10 cellular contexts compared by ENCODE assay signal in genomic region chr3:110815008-110815583, GRCh38.
A peak's percentile ranks its signal among the peaks of the same experiment; 100 is the strongest.
DNase-seq lines count a peak whose midpoint lies in the region; ATAC-seq and TF ChIP-seq lines count a peak whose summit lies in the region.
"Had no signal": no experiment of that assay in that cellular context is flagged by ENCODE, and none has a peak within 500 bp of the region (broad histone marks: within the 10 kb centered on the region; RNA-seq: fewer than 3 reads in every experiment).

No MANE protein-coding gene starts in this region.

- TF ChIP-seq CTCF in cardiac muscle cell (IDR thresholded peaks at IDR 0.05; ENCODE audit: low read depth, low read length) (no peak), fibroblast of the aortic adventitia (IDR thresholded peaks at IDR 0.05; ENCODE audit: insufficient read depth, low read length) (no peak), A673 (conservative IDR thresholded peaks at IDR 0.05; ENCODE audit: low read depth, low read length) (no peak)

- intact Hi-C loops in left ventricle myocardium superior (cut with micrococcal nuclease) (no loop called here), A673 (cut with micrococcal nuclease; ENCODE audit: unreplicated experiment) (no loop called here), left cardiac atrium (cut with DNase I) (no loop called here)

- H3K27ac ChIP-seq in cardiac muscle cell (peak overlapping the region; percentile 49), A673 (ENCODE audit: low read depth, low read length, poor library complexity, severe bottlenecking) (no peak overlapping the region)

- BruUV-seq in A673 (replicated peaks; lab: Mats Ljungman, UMichigan): no TSS peak

- POLR2A ChIA-PET in A673 (lab: Charles Lee; ENCODE audit: low non-redundant PET): no interaction called here

- H3K9me3 ChIP-seq in cardiac muscle cell (ENCODE audit: low read depth) (no peaks in the 10 kb centered on the region), A673 (ENCODE audit: low read depth, low read length, poor library complexity, severe bottlenecking) (no peaks in the 10 kb centered on the region)
- H3K9me3 ChIP-seq: HAP-1 had no signal

- H3K36me3 ChIP-seq in cardiac muscle cell (no peaks in the 10 kb centered on the region), A673 (ENCODE audit: insufficient read depth, low read length, poor library complexity, severe bottlenecking) (no peaks in the 10 kb centered on the region)
- H3K36me3 ChIP-seq: HAP-1 had no signal

- CTCF ChIA-PET in A673 (lab: Charles Lee): no interaction called here

- DNase-seq in cardiac muscle cell (ENCODE audit: low read depth in 1 of 2, low spot score in 1 of 2): peak in 1 of 2 donors; percentile 85
- no peak for DNase-seq in left ventricle myocardium superior
- DNase-seq in SW 1271 (lab: John Stamatoyannopoulos, UW): peak; percentile 66 to 89
- peak; percentile 78 for DNase-seq in fibroblast of the aortic adventitia (ENCODE audit: low read depth)
- no peak for DNase-seq in A673 (ENCODE audit: low spot score)
- no peak for DNase-seq in left cardiac atrium
- no peak for DNase-seq in NCI-H1092 (lab: John Stamatoyannopoulos, UW)
- no peak for DNase-seq in HuH-7.5 (ENCODE audit: low spot score)
- DNase-seq: stimulated activated naive CD4-positive, alpha-beta T cell had no signal

- peaks cover 8% of the 10 kb centered on the region for H3K4me1 ChIP-seq in cardiac muscle cell (ENCODE audit: low read depth)
- H3K4me1 ChIP-seq in A673 (ENCODE audit: insufficient read depth, low read length, poor library complexity, severe bottlenecking): no peaks in the 10 kb centered on the region
- H3K4me1 ChIP-seq: HAP-1 had no signal

- H3K27me3 ChIP-seq in cardiac muscle cell: no peaks in the 10 kb centered on the region
- no peaks in the 10 kb centered on the region for H3K27me3 ChIP-seq in A673 (replicated peaks; ENCODE audit: insufficient read depth, low read depth, low read length, poor library complexity)

- H3K4me3 ChIP-seq in cardiac muscle cell (no peak overlapping the region), fibroblast of the aortic adventitia (ENCODE audit: low read depth, low read length) (no peak overlapping the region), A673 (ENCODE audit: low read depth, low read length, poor library complexity, severe bottlenecking) (no peak overlapping the region)
- H3K4me3 ChIP-seq: HAP-1 had no signal

- ATAC-seq in left ventricle myocardium superior (no peak), left cardiac atrium (no peak)

Comparison
In these comparisons a context has a peak if more than half of its experiments do, and no peak if none do; other contexts are left out.
1. DNase-seq: peak in SW 1271 (2 of 2) and fibroblast of the aortic adventitia (single experiment); none in left ventricle myocardium superior (single experiment), A673 (single experiment), left cardiac atrium (single experiment), NCI-H1092 (single experiment) and HuH-7.5 (single experiment).